ENCODE assay signal across 14 cellular contexts in the genomic region with DNA sequence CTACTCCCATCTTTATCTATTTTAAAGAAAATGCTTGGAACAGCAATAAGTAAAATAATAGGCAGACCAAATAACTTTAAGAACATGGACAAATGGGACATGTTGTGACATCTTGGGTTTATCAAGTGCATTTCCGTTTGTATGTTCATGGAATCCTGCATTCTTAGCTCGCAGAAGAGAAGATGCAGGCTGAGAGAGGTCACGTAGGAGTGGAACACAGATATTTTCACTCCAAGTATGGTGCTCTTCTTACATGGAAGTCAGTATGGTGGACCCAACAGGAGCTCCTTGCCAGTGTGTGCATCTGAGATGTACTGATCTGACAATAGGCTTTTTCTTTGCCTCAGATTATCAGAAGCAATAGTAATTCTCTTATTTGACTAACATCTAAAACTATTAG. TPM values are rescaled to one million over a fixed set of nuclear protein-coding genes. Genes with fewer than 3 reads are reported as not detected.
DNase-seq lines count a peak whose midpoint lies in the region; ATAC-seq and TF ChIP-seq lines count a peak whose summit lies in the region.
"Had no signal": no experiment of that assay in that cellular context is flagged by ENCODE, and none has a peak within 500 bp of the region (broad histone marks: within the 10 kb centered on the region; RNA-seq: fewer than 3 reads in every experiment).

No MANE protein-coding gene starts in this region.

- DNase-seq in activated CD8-positive, alpha-beta memory T cell treated with anti-CD3 and anti-CD28 coated beads, Interleukin-2, amount 10 ng/mL, durations not matched to agents 7 days and 5 days, result no peak
- no peak for DNase-seq in activated CD8-positive, alpha-beta memory T cell treated with anti-CD3 and anti-CD28 coated beads for 24 hours
- no peak for DNase-seq in HL-60 (ENCODE audit: low read depth in 1 of 2, low spot score in 1 of 2)
- no peak for DNase-seq in activated CD4-positive, alpha-beta memory T cell treated with anti-CD3 and anti-CD28 coated beads for 36 hours
- no peak for DNase-seq in nephron progenitor cell
- DNase-seq in substantia nigra (lab: John Stamatoyannopoulos, UW), result no peak
- no peak for DNase-seq in NCI-H345 (lab: John Stamatoyannopoulos, UW)
- DNase-seq: activated gamma-delta T cell treated with Interleukin-2 at 50 U/mL for 16 hours; islet precursor cell; naive thymus-derived CD8-positive, alpha-beta T cell; NCI-H2029 treated with DMSO at 0.1 percent for 48 hours; upper lobe of left lung had no signal

- intact Hi-C loops in activated CD4-positive, alpha-beta memory T cell treated with anti-CD3 and anti-CD28 coated beads for 36 hours (cut with micrococcal nuclease), result no loop called here

- TF ChIP-seq CTCF in HL-60 (IDR thresholded peaks at IDR 0.05; ENCODE audit: insufficient read depth, low read length), result no peak
- TF ChIP-seq CTCF in nephron progenitor cell (IDR thresholded peaks at IDR 0.05), result no peak

- H3K4me3 ChIP-seq in HL-60 (replicated peaks; ENCODE audit: insufficient read depth, low read length), result peak overlapping the region; percentile 75
- H3K4me3 ChIP-seq: upper lobe of left lung had no signal

- H3K27me3 Mint-ChIP-seq in activated CD8-positive, alpha-beta memory T cell treated with anti-CD3 and anti-CD28 coated beads, Interleukin-2, amount 10 ng/mL, durations not matched to agents 7 days and 5 days, result peaks cover 14% of the 10 kb centered on the region
- peaks cover 25% of the 10 kb centered on the region for H3K27me3 Mint-ChIP-seq in activated CD4-positive, alpha-beta memory T cell treated with anti-CD3 and anti-CD28 coated beads for 36 hours
- H3K27me3 Mint-ChIP-seq in nephron progenitor cell (ENCODE audit: low read depth, poor library complexity), result peaks cover 32% of the 10 kb centered on the region

- no peak overlapping the region for H3K27ac Mint-ChIP-seq in activated CD8-positive, alpha-beta memory T cell treated with anti-CD3 and anti-CD28 coated beads, Interleukin-2, amount 10 ng/mL, durations not matched to agents 7 days and 5 days
- no peak overlapping the region for H3K27ac Mint-ChIP-seq in activated CD4-positive, alpha-beta memory T cell treated with anti-CD3 and anti-CD28 coated beads for 36 hours
- H3K27ac Mint-ChIP-seq in nephron progenitor cell, result no peak overlapping the region
- H3K27ac Mint-ChIP-seq: naive thymus-derived CD8-positive, alpha-beta T cell had no signal

- POLR2A ChIA-PET in activated CD4-positive, alpha-beta memory T cell treated with anti-CD3 and anti-CD28 coated beads for 36 hours (lab: Charles Lee), result no interaction called here

- H3K27me3 ChIP-seq in HL-60 (ENCODE audit: insufficient read depth, poor library complexity, severe bottlenecking), result no peaks in the 10 kb centered on the region

- peaks cover 32% of the 10 kb centered on the region for H3K4me1 Mint-ChIP-seq in activated CD8-positive, alpha-beta memory T cell treated with anti-CD3 and anti-CD28 coated beads, Interleukin-2, amount 10 ng/mL, durations not matched to agents 7 days and 5 days
- H3K4me1 Mint-ChIP-seq in activated CD4-positive, alpha-beta memory T cell treated with anti-CD3 and anti-CD28 coated beads for 36 hours (ENCODE audit: low read depth), result peaks cover 20% of the 10 kb centered on the region
- H3K4me1 Mint-ChIP-seq in nephron progenitor cell, result peaks cover 27% of the 10 kb centered on the region

- CTCF ChIA-PET in activated CD8-positive, alpha-beta memory T cell treated with anti-CD3 and anti-CD28 coated beads, Interleukin-2, amount 10 ng/mL, durations not matched to agents 7 days and 5 days (lab: Charles Lee), result interaction anchor here (0.7 to 1.6 kb wide), 2 partner anchors 162 to 318 kb away, joined by 3 read pairs; no protein-coding TSS in a partner anchor
- CTCF ChIA-PET in activated CD4-positive, alpha-beta memory T cell treated with anti-CD3 and anti-CD28 coated beads for 36 hours (lab: Charles Lee), result interaction anchor here (0.9 to 1.5 kb wide), 2 partner anchors 161 to 168 kb away, joined by 3 to 4 read pairs; no protein-coding TSS in a partner anchor

- no peak for ATAC-seq in activated CD8-positive, alpha-beta memory T cell treated with anti-CD3 and anti-CD28 coated beads, Interleukin-2, amount 10 ng/mL, durations not matched to agents 7 days and 5 days
- no peak for ATAC-seq in HG03442 (IDR thresholded peaks at IDR 0.05; ENCODE audit: unreplicated experiment)
- ATAC-seq: naive thymus-derived CD8-positive, alpha-beta T cell had no signal

- H3K27ac ChIP-seq in HL-60 (replicated peaks) (no peak overlapping the region), substantia nigra (ENCODE audit: low read depth, low read length, poor library complexity, severe bottlenecking) (no peak overlapping the region)
- H3K27ac ChIP-seq: upper lobe of left lung had no signal

- H3K36me3 Mint-ChIP-seq in activated CD8-positive, alpha-beta memory T cell treated with anti-CD3 and anti-CD28 coated beads, Interleukin-2, amount 10 ng/mL, durations not matched to agents 7 days and 5 days, result peaks cover 50% of the 10 kb centered on the region
- peaks cover 49% of the 10 kb centered on the region for H3K36me3 Mint-ChIP-seq in activated CD4-positive, alpha-beta memory T cell treated with anti-CD3 and anti-CD28 coated beads for 36 hours
- peaks cover 27% of the 10 kb centered on the region for H3K36me3 Mint-ChIP-seq in nephron progenitor cell (ENCODE audit: low read depth)

- peak overlapping the region; percentile 71 for H3K4me3 Mint-ChIP-seq in activated CD8-positive, alpha-beta memory T cell treated with anti-CD3 and anti-CD28 coated beads, Interleukin-2, amount 10 ng/mL, durations not matched to agents 7 days and 5 days
- H3K4me3 Mint-ChIP-seq in activated CD4-positive, alpha-beta memory T cell treated with anti-CD3 and anti-CD28 coated beads for 36 hours, result peak overlapping the region; percentile 35
- H3K4me3 Mint-ChIP-seq in nephron progenitor cell, result peak overlapping the region; percentile 77

- no peaks in the 10 kb centered on the region for H3K9me3 Mint-ChIP-seq in activated CD8-positive, alpha-beta memory T cell treated with anti-CD3 and anti-CD28 coated beads, Interleukin-2, amount 10 ng/mL, durations not matched to agents 7 days and 5 days (ENCODE audit: low read depth)
- H3K9me3 Mint-ChIP-seq in activated CD4-positive, alpha-beta memory T cell treated with anti-CD3 and anti-CD28 coated beads for 36 hours, result no peaks in the 10 kb centered on the region
- H3K9me3 Mint-ChIP-seq in nephron progenitor cell, result no peaks in the 10 kb centered on the region
- H3K9me3 Mint-ChIP-seq: naive thymus-derived CD8-positive, alpha-beta T cell had no signal

RNA-seq across cellular contexts. Expression of gene E2F8, which starts 1.7 kb away (rescaled TPM):
- total RNA-seq in activated CD8-positive, alpha-beta memory T cell treated with anti-CD3 and anti-CD28 coated beads, Interleukin-2, amount 10 ng/mL, durations not matched to agents 7 days and 5 days, result 10 to 100 TPM; 32.9 to 46.9 TPM
- total RNA-seq in activated CD4-positive, alpha-beta memory T cell treated with anti-CD3 and anti-CD28 coated beads for 36 hours, result 10 to 100 TPM; 16.0 to 16.5 TPM
- total RNA-seq: naive thymus-derived CD8-positive, alpha-beta T cell had no signal

RNA-seq across cellular contexts. Expression of gene CSRP3, which starts 37.3 kb away (rescaled TPM):
- not detected for total RNA-seq in activated CD8-positive, alpha-beta memory T cell treated with anti-CD3 and anti-CD28 coated beads, Interleukin-2, amount 10 ng/mL, durations not matched to agents 7 days and 5 days
- not detected for total RNA-seq in activated CD4-positive, alpha-beta memory T cell treated with anti-CD3 and anti-CD28 coated beads for 36 hours
- total RNA-seq: naive thymus-derived CD8-positive, alpha-beta T cell; smooth muscle cell; upper lobe of left lung had no signal
